ENCODE assay signal across 23 cellular contexts in genomic region chr15:70212288-70212962, GRCh38.
DNase-seq lines count a peak whose midpoint lies in the region; ATAC-seq and TF ChIP-seq lines count a peak whose summit lies in the region.
"Had no signal": no experiment of that assay in that cellular context is flagged by ENCODE, and none has a peak within 500 bp of the region (broad histone marks: within the 10 kb centered on the region; RNA-seq: fewer than 3 reads in every experiment).

No MANE protein-coding gene starts in this region.

- POLR2A ChIA-PET in Caco-2 (lab: Charles Lee), result interaction anchor here (0.6 kb wide), 1 partner anchor 127 kb away, joined by 3 read pairs; no protein-coding TSS in a partner anchor

- H3K9me3 Mint-ChIP-seq in Caco-2 (ENCODE audit: unreplicated experiment), result no peaks in the 10 kb centered on the region
- H3K9me3 Mint-ChIP-seq: CD8-positive, alpha-beta memory T cell; neural progenitor cell had no signal

- H3K27me3 ChIP-seq in heart right ventricle, result peaks cover 0 to 63% (median 18%) of the 10 kb centered on the region in 7 donors
- no peaks in the 10 kb centered on the region for H3K27me3 ChIP-seq in upper lobe of right lung
- no peaks in the 10 kb centered on the region for H3K27me3 ChIP-seq in Caco-2 (replicated peaks; ENCODE audit: control insufficient read depth, insufficient read depth, low read length)
- H3K27me3 ChIP-seq: breast epithelium, neural progenitor cell had no signal

- H3K9me3 ChIP-seq in heart right ventricle (peaks cover 0 to 4% (median 0%) of the 10 kb centered on the region in 11 donors), upper lobe of right lung (no peaks in the 10 kb centered on the region), Caco-2 (no peaks in the 10 kb centered on the region)
- H3K9me3 ChIP-seq: breast epithelium had no signal

- H3K27ac Mint-ChIP-seq in Caco-2 (ENCODE audit: unreplicated experiment), result no peak overlapping the region
- H3K27ac Mint-ChIP-seq: CD8-positive, alpha-beta memory T cell; neural progenitor cell; T-helper 17 cell had no signal

- BruUV-seq in Caco-2 (replicated peaks; lab: Mats Ljungman, UMichigan), result no TSS peak

- H3K27me3 Mint-ChIP-seq in Caco-2 (ENCODE audit: insufficient read depth, unreplicated experiment), result no peaks in the 10 kb centered on the region

- intact Hi-C loops in heart right ventricle (cut with DNase I), result no loop called here
- intact Hi-C loops in Right ventricle myocardium superior (cut with DNase I), result no loop called here
- intact Hi-C loops in upper lobe of right lung (cut with DNase I), result no loop called here
- intact Hi-C loops in Caco-2 (cut with micrococcal nuclease; ENCODE audit: unreplicated experiment), result no loop called here

- H3K36me3 ChIP-seq in heart right ventricle (no peaks in the 10 kb centered on the region), upper lobe of right lung (no peaks in the 10 kb centered on the region), Caco-2 (ENCODE audit: control insufficient read depth, insufficient read depth, low read length) (no peaks in the 10 kb centered on the region)
- H3K36me3 ChIP-seq: breast epithelium, neural progenitor cell, WERI-Rb-1 had no signal

- H3K4me1 Mint-ChIP-seq in Caco-2 (ENCODE audit: low read depth, unreplicated experiment), result peaks cover 6% of the 10 kb centered on the region
- H3K4me1 Mint-ChIP-seq: CD8-positive, alpha-beta memory T cell had no signal

- H3K4me3 ChIP-seq in heart right ventricle (no peak overlapping the region), upper lobe of right lung (no peak overlapping the region), Caco-2 (ENCODE audit: low read depth, low read length) (no peak overlapping the region)
- H3K4me3 ChIP-seq: breast epithelium, GM23248, neural progenitor cell, skin epidermis had no signal

- 34 to 44% methylated on average over 18 of the region's 18 CpGs for WGBS in heart right ventricle, 2 donors

- ATAC-seq in heart right ventricle, result peak in 7 of 8 donors; percentile 29 to 78 (median 60)
- no peak for ATAC-seq in Right ventricle myocardium superior (ENCODE audit: poor library complexity)
- peak; percentile 55 for ATAC-seq in left lobe of liver
- ATAC-seq in upper lobe of right lung, result peak; percentile 73
- ATAC-seq: Panc1, T-helper 17 cell had no signal

- TF ChIP-seq CTCF in heart right ventricle (IDR thresholded peaks at IDR 0.05) (no peak), upper lobe of right lung (IDR thresholded peaks at IDR 0.05) (no peak), Caco-2 (IDR thresholded peaks at IDR 0.05; ENCODE audit: insufficient read depth in 1 of 2, low read depth in 1 of 2, low read length in 1 of 2, severe bottlenecking in 1 of 2, unreplicated experiment in 1 of 2) (no peak)

- H3K4me1 ChIP-seq in heart right ventricle (peaks cover 0 to 19% (median 9%) of the 10 kb centered on the region in 9 donors), upper lobe of right lung (peaks cover 10% of the 10 kb centered on the region), Caco-2 (no peaks in the 10 kb centered on the region)
- H3K4me1 ChIP-seq: breast epithelium, neural progenitor cell had no signal

- no peak overlapping the region for H3K27ac ChIP-seq in heart right ventricle
- H3K27ac ChIP-seq in upper lobe of right lung, result no peak overlapping the region
- H3K27ac ChIP-seq: breast epithelium, GM23248, neural progenitor cell, skin epidermis, WERI-Rb-1 had no signal

- CTCF ChIA-PET in Caco-2 (lab: Charles Lee), result no interaction called here

- no peaks in the 10 kb centered on the region for H3K36me3 Mint-ChIP-seq in Caco-2 (ENCODE audit: insufficient read depth, unreplicated experiment)
- H3K36me3 Mint-ChIP-seq: CD8-positive, alpha-beta memory T cell; neural progenitor cell had no signal

- no peak overlapping the region for H3K4me3 Mint-ChIP-seq in Caco-2 (ENCODE audit: unreplicated experiment)
- H3K4me3 Mint-ChIP-seq: CD8-positive, alpha-beta memory T cell; neural progenitor cell; T-helper 17 cell had no signal

- DNase-seq in heart right ventricle (no peak), Right ventricle myocardium superior (no peak), NCI-H510A (lab: John Stamatoyannopoulos, UW) (peak; percentile 66), left lobe of liver (ENCODE audit: low spot score) (no peak), upper lobe of right lung (peak; percentile 71), Caco-2 (no peak), cerebellar nuclear complex (lab: John Stamatoyannopoulos, UW) (no peak), T1000 (lab: John Stamatoyannopoulos, UW) (no peak)
- DNase-seq: activated CD8-positive, alpha-beta memory T cell treated with anti-CD3 and anti-CD28 coated beads, Interleukin-2, amount 50 U/mL, for 4 hours; CD8-positive, alpha-beta memory T cell; glutamatergic neuron; GM23248; NCI-H1092; NCI-H2081 treated with DMSO at 0.1 percent for 48 hours; NCI-H446 treated with DMSO at 0.1 percent for 48 hours; NK-92 treated with Interleukin-12 subunit alpha and Interleukin-12 subunit beta, amount 100 ng/mL, for 24 hours; stimulated activated CD4-positive, alpha-beta T cell treated with anti-CD3 and anti-CD28 coated beads, Interleukin-1b, Interleukin-23, amount 100 ng/mL, for 48 hours; T-helper 17 cell; WERI-Rb-1 had no signal

Comparison
In these comparisons a context has a peak if more than half of its experiments do, and no peak if none do; other contexts are left out.
1. DNase-seq: peak in NCI-H510A (single experiment) and upper lobe of right lung (single experiment); none in heart right ventricle (0 of 2), Right ventricle myocardium superior (single experiment), left lobe of liver (single experiment), Caco-2 (0 of 2), cerebellar nuclear complex (0 of 2) and T1000 (single experiment).